ENCODE assay signal across 9 cellular contexts in the genomic region with DNA sequence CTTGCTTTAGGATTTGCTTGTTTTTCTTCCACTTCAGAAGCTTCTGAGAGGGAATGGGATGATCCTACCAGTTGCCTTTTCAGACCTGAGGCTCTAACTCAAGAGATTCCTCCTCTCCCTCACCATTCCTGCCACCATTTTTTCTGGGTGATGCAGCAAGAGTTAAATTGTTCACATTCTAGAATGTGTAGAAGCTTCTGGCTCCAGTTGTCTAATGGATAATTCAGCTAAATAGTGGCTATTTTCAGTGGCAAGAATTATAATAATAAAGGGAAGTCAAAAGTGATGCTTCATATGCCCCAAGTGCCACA. TPM values are rescaled to one million over a fixed set of nuclear protein-coding genes. Genes with fewer than 3 reads are reported as not detected.
DNase-seq lines count a peak whose midpoint lies in the region; ATAC-seq and TF ChIP-seq lines count a peak whose summit lies in the region.
"Had no signal": no experiment of that assay in that cellular context is flagged by ENCODE, and none has a peak within 500 bp of the region (broad histone marks: within the 10 kb centered on the region; RNA-seq: fewer than 3 reads in every experiment).

No MANE protein-coding gene starts in this region.

- peaks cover 50% of the 10 kb centered on the region for H3K36me3 ChIP-seq in RWPE2 (ENCODE audit: low read depth)
- H3K36me3 ChIP-seq in fibroblast of lung (ENCODE audit: control insufficient read depth, insufficient read depth, low read length), result peaks cover 9% of the 10 kb centered on the region

- H3K27ac Mint-ChIP-seq in activated T-cell treated with anti-CD3 and anti-CD28 coated beads, Interleukin-2, amount 50 U/mL, for 24 hours, result peak overlapping the region; percentile 85
- peak overlapping the region; percentile 67 for H3K27ac Mint-ChIP-seq in stimulated activated naive B cell treated with anti-CD40 and anti-IgM and Interleukin-4, amounts not matched to agents 10 μg/mL and 1 μg/mL and 100 μg/mL, for 72 hours

- H3K4me1 Mint-ChIP-seq in activated T-cell treated with anti-CD3 and anti-CD28 coated beads, Interleukin-2, amount 50 U/mL, for 24 hours (ENCODE audit: low read depth), result peaks cover 11% of the 10 kb centered on the region
- H3K4me1 Mint-ChIP-seq in stimulated activated naive B cell treated with anti-CD40 and anti-IgM and Interleukin-4, amounts not matched to agents 10 μg/mL and 1 μg/mL and 100 μg/mL, for 72 hours, result peaks cover 8 to 10% of the 10 kb centered on the region in 2 donors

- ATAC-seq in RWPE2 (ENCODE audit: low read depth) (no peak), GM18502 (IDR thresholded peaks at IDR 0.05; ENCODE audit: poor library complexity, unreplicated experiment) (no peak), HG03469 (IDR thresholded peaks at IDR 0.05; ENCODE audit: unreplicated experiment) (no peak)
- ATAC-seq in stimulated activated naive B cell treated with anti-CD40 and anti-IgM and Interleukin-4, amounts not matched to agents 10 μg/mL and 1 μg/mL and 100 μg/mL, for 72 hours (replicated peaks), result no peak

- H3K79me2 ChIP-seq in fibroblast of lung (ENCODE audit: control insufficient read depth, insufficient read depth, low read length), result no peaks in the 10 kb centered on the region

- no peaks in the 10 kb centered on the region for H3K27me3 Mint-ChIP-seq in activated T-cell treated with anti-CD3 and anti-CD28 coated beads, Interleukin-2, amount 50 U/mL, for 24 hours
- H3K27me3 Mint-ChIP-seq in stimulated activated naive B cell treated with anti-CD40 and anti-IgM and Interleukin-4, amounts not matched to agents 10 μg/mL and 1 μg/mL and 100 μg/mL, for 72 hours, result no peaks in the 10 kb centered on the region

- no peak for DNase-seq in activated T-cell treated with anti-CD3 and anti-CD28 coated beads, Interleukin-2, amount 50 U/mL, for 24 hours
- DNase-seq in activated T-cell treated with anti-CD3 and anti-CD28 coated beads, Interleukin-2, amount 50 U/mL, for 1 hour, result no peak
- DNase-seq in RWPE2 (ENCODE audit: low spot score) (no peak), fibroblast of lung (ENCODE audit: low read depth in 2 of 2) (no peak), amygdala (lab: John Stamatoyannopoulos, UW) (no peak)
- no peak for DNase-seq in stimulated activated naive B cell treated with anti-CD40 and anti-IgM and Interleukin-4, amounts not matched to agents 10 μg/mL and 1 μg/mL and 100 μg/mL, for 72 hours
- DNase-seq: cortex of kidney had no signal

- H3K27ac ChIP-seq in RWPE2 (ENCODE audit: poor library complexity, severe bottlenecking), result peak overlapping the region; percentile 36
- peak overlapping the region; percentile 42 for H3K27ac ChIP-seq in fibroblast of lung (ENCODE audit: insufficient read depth, low read length)

- no peak overlapping the region for H3K4me2 ChIP-seq in fibroblast of lung (ENCODE audit: extremely low read depth, insufficient read depth, low read length)

- H2AFZ ChIP-seq in fibroblast of lung (ENCODE audit: low read length), result no peak overlapping the region

- no peaks in the 10 kb centered on the region for H3K9me3 Mint-ChIP-seq in activated T-cell treated with anti-CD3 and anti-CD28 coated beads, Interleukin-2, amount 50 U/mL, for 24 hours
- H3K9me3 Mint-ChIP-seq in stimulated activated naive B cell treated with anti-CD40 and anti-IgM and Interleukin-4, amounts not matched to agents 10 μg/mL and 1 μg/mL and 100 μg/mL, for 72 hours, result no peaks in the 10 kb centered on the region

- no peak overlapping the region for H3K9ac ChIP-seq in fibroblast of lung (ENCODE audit: insufficient read depth, low read length)

- peaks cover 75% of the 10 kb centered on the region for H3K36me3 Mint-ChIP-seq in activated T-cell treated with anti-CD3 and anti-CD28 coated beads, Interleukin-2, amount 50 U/mL, for 24 hours (ENCODE audit: low read depth)
- peaks cover 32 to 38% of the 10 kb centered on the region in 2 donors for H3K36me3 Mint-ChIP-seq in stimulated activated naive B cell treated with anti-CD40 and anti-IgM and Interleukin-4, amounts not matched to agents 10 μg/mL and 1 μg/mL and 100 μg/mL, for 72 hours

- no peaks in the 10 kb centered on the region for H3K9me3 ChIP-seq in RWPE2 (ENCODE audit: severe bottlenecking)
- no peaks in the 10 kb centered on the region for H3K9me3 ChIP-seq in fibroblast of lung (ENCODE audit: control insufficient read depth, insufficient read depth, low read depth, low read length)

- H3K4me3 ChIP-seq in RWPE2 (ENCODE audit: severe bottlenecking) (no peak overlapping the region), fibroblast of lung (replicated peaks in 1 of 4; ENCODE audit: control extremely low read depth in 1 of 4, insufficient read depth in 1 of 4, low read depth in 3 of 4, low read length in 4 of 4) (no peak overlapping the region)

- no peaks in the 10 kb centered on the region for H4K20me1 ChIP-seq in fibroblast of lung (ENCODE audit: control insufficient read depth, extremely low read depth, insufficient read depth, low read length)

- TF ChIP-seq CTCF in RWPE2 (IDR thresholded peaks at IDR 0.05; ENCODE audit: poor library complexity, severe bottlenecking) (no peak), fibroblast of lung (conservative IDR thresholded peaks at IDR 0.05 in 1 of 2, IDR thresholded peaks at IDR 0.05 in 1 of 2; ENCODE audit: low read depth in 1 of 2, low read length in 2 of 2) (no peak)

- no peaks in the 10 kb centered on the region for H3K27me3 ChIP-seq in RWPE2 (ENCODE audit: insufficient read depth, poor library complexity, severe bottlenecking)
- no peaks in the 10 kb centered on the region for H3K27me3 ChIP-seq in fibroblast of lung (ENCODE audit: control insufficient read depth, insufficient read depth, low read length)

- no peaks in the 10 kb centered on the region for H3K4me1 ChIP-seq in RWPE2 (ENCODE audit: insufficient read depth, poor library complexity, severe bottlenecking)
- H3K4me1 ChIP-seq in fibroblast of lung (ENCODE audit: control insufficient read depth, extremely low read depth, insufficient read depth, low read length), result peaks cover 3% of the 10 kb centered on the region

- H3K4me3 Mint-ChIP-seq in activated T-cell treated with anti-CD3 and anti-CD28 coated beads, Interleukin-2, amount 50 U/mL, for 24 hours, result no peak overlapping the region
- no peak overlapping the region for H3K4me3 Mint-ChIP-seq in stimulated activated naive B cell treated with anti-CD40 and anti-IgM and Interleukin-4, amounts not matched to agents 10 μg/mL and 1 μg/mL and 100 μg/mL, for 72 hours

RNA-seq across cellular contexts. Expression of a gene that starts 20.9 kb away (rescaled TPM):
- 37.7 and 38.3 TPM in 2 replicates for total RNA-seq in fibroblast of lung
- 1.4 and 2.4 TPM in 2 replicates for polyA plus RNA-seq in fibroblast of lung
- polyA plus RNA-seq in fibroblast of lung (2012), result 6.2 and 8.5 TPM in 2 replicates
- 2.6 and 3.8 TPM in 2 replicates for polyA minus RNA-seq in fibroblast of lung (ENCODE audit: low replicate concordance)

RNA-seq across cellular contexts. Expression of a gene that starts 46.2 kb away (rescaled TPM):
- total RNA-seq in fibroblast of lung, result 8.0 and 8.1 TPM in 2 replicates
- 5.4 and 7.2 TPM in 2 replicates for polyA plus RNA-seq in fibroblast of lung
- polyA plus RNA-seq in fibroblast of lung (2012), result 20.0 and 24.8 TPM in 2 replicates
- 2.1 and 29.6 TPM in 2 replicates for polyA minus RNA-seq in fibroblast of lung (ENCODE audit: low replicate concordance)
